Comparison of ENCODE assay signal across 31 cellular contexts in genomic region chr6:36574679-36575078, GRCh38.
"Had no signal": no experiment of that assay in that cellular context is flagged by ENCODE, and none has a peak within 500 bp of the region (broad histone marks: within the 10 kb centered on the region; RNA-seq: fewer than 3 reads in every experiment).

No MANE protein-coding gene starts in this region.

- H3K4me3 ChIP-seq: adrenal gland, ascending aorta, body of pancreas, breast epithelium, cardiac muscle cell had no signal

- DNase-seq: activated effector memory CD4-positive, alpha-beta T cell treated with anti-CD3 and anti-CD28 coated beads, Interleukin-2, amount 50 U/mL, for 16 hours; activated effector memory CD4-positive, alpha-beta T cell treated with Interleukin-2 at 50 U/mL for 16 hours; activated gamma-delta T cell; activated gamma-delta T cell treated with Interleukin-2 at 50 U/mL for 16 hours; activated naive CD4-positive, alpha-beta T cell; activated naive CD4-positive, alpha-beta T cell treated with anti-CD3 and anti-CD28 coated beads for 36 hours; activated naive CD4-positive, alpha-beta T cell treated with anti-CD3 and anti-CD28 coated beads, Interleukin-2, amount 10 ng/mL, durations not matched to agents 7 days and 5 days; activated naive CD4-positive, alpha-beta T cell treated with anti-CD3 and anti-CD28 coated beads, Interleukin-2, amount 50 U/mL, for 16 hours; activated naive CD4-positive, alpha-beta T cell treated with Interleukin-2 at 50 U/mL for 16 hours; activated naive CD8-positive, alpha-beta T cell treated with anti-CD3 and anti-CD28 coated beads for 36 hours; activated naive CD8-positive, alpha-beta T cell treated with anti-CD3 and anti-CD28 coated beads, Interleukin-2, amount 10 ng/mL, durations not matched to agents 7 days and 5 days; activated naive CD8-positive, alpha-beta T cell treated with anti-CD3 and anti-CD28 coated beads, Interleukin-2, amount 50 U/mL, for 24 hours; activated T-cell treated with anti-CD3 and anti-CD28 coated beads, Interleukin-2, amount 50 U/mL, for 4 hours; activated T-cell treated with anti-CD3 and anti-CD28 coated beads, Interleukin-2, amount 50 U/mL, for 48 hours; activated T-cell treated with anti-CD3 and anti-CD28 coated beads, Interleukin-2, amount 50 U/mL, for 72 hours; adrenal gland; amniotic stem cell; amygdala; anterior cingulate cortex; body of pancreas; brain microvascular endothelial cell; caudate nucleus; central memory CD4-positive, alpha-beta T cell; cerebellar nuclear complex had no signal

- H3K4me1 ChIP-seq: adrenal gland, body of pancreas had no signal

- H3K9me3 ChIP-seq: adrenal gland, ascending aorta, body of pancreas, breast epithelium had no signal

- ATAC-seq: activated naive CD4-positive, alpha-beta T cell treated with anti-CD3 and anti-CD28 coated beads, Interleukin-2, amount 50 U/mL, for 72 hours; activated naive CD8-positive, alpha-beta T cell treated with anti-CD3 and anti-CD28 coated beads, Interleukin-2, amount 50 U/mL, for 24 hours; activated T-cell treated with anti-CD3 and anti-CD28 coated beads, Interleukin-2, amount 50 U/mL, for 4 hours; activated T-cell treated with anti-CD3 and anti-CD28 coated beads, Interleukin-2, amount 50 U/mL, for 72 hours; activated T-helper 17 cell treated with anti-CD3 and anti-CD28 coated beads, Interleukin-2, amount 50 U/mL, for 72 hours; body of pancreas had no signal

- H3K27ac ChIP-seq: adrenal gland, ascending aorta, body of pancreas, brain microvascular endothelial cell, breast epithelium, cardiac muscle cell had no signal

- H3K36me3 ChIP-seq: adrenal gland, ascending aorta, brain microvascular endothelial cell, breast epithelium, cardiac muscle cell had no signal

- H3K27me3 ChIP-seq: adrenal gland, ascending aorta, body of pancreas, brain microvascular endothelial cell, breast epithelium, cardiac muscle cell had no signal

- FAIRE-seq: astrocyte, bronchial epithelial cell had no signal
